ENCODE assay signal across 15 cellular contexts in genomic region chr20:18916886-18917785, GRCh38.
DNase-seq lines count a peak whose midpoint lies in the region; ATAC-seq and TF ChIP-seq lines count a peak whose summit lies in the region.
"Had no signal": no experiment of that assay in that cellular context is flagged by ENCODE, and none has a peak within 500 bp of the region (broad histone marks: within the 10 kb centered on the region; RNA-seq: fewer than 3 reads in every experiment).

No MANE protein-coding gene starts in this region.

- TF ChIP-seq POLR2A in transverse colon (IDR thresholded peaks at IDR 0.05): no peak

- in situ Hi-C loops in transverse colon (cut with MboI; ENCODE audit: low pct_ligation_motif_present in 1 of 4, low pct_unique_long_range_greater_than_20kb in 1 of 4, low sequenced_read_pairs in 3 of 4): loop anchor here in 1 of 4 donors (25.0 kb wide), 1 partner anchor 295 kb away; the partner anchor contains the start of gene SLC24A3

- no peaks in the 10 kb centered on the region for H3K36me3 Mint-ChIP-seq in stimulated activated memory B cell treated with anti-CD40 and anti-IgM and Interleukin-4, amounts not matched to agents 10 μg/mL and 1 μg/mL and 100 μg/mL, for 72 hours
- H3K36me3 Mint-ChIP-seq: CD8-positive, alpha-beta memory T cell had no signal

- no peak overlapping the region for H3K23ac ChIP-seq in mesendoderm (ENCODE audit: low read length)

- H3K27me3 ChIP-seq in ectodermal cell (ENCODE audit: control insufficient read depth, insufficient read depth, low read length, poor library complexity, severe bottlenecking) (no peaks in the 10 kb centered on the region), transverse colon (no peaks in the 10 kb centered on the region), BE2C (no peaks in the 10 kb centered on the region), mesendoderm (ENCODE audit: insufficient read depth, low read length, poor library complexity) (no peaks in the 10 kb centered on the region)
- H3K27me3 ChIP-seq: SJSA1 had no signal

- H3K4me1 ChIP-seq in ectodermal cell (ENCODE audit: control insufficient read depth, insufficient read depth, low read length) (no peaks in the 10 kb centered on the region), transverse colon (no peaks in the 10 kb centered on the region), BE2C (no peaks in the 10 kb centered on the region), mesendoderm (ENCODE audit: control insufficient read depth, low read depth, low read length) (no peaks in the 10 kb centered on the region)
- H3K4me1 ChIP-seq: SJSA1 had no signal

- TF ChIP-seq CTCF in transverse colon (IDR thresholded peaks at IDR 0.05) (no peak), BE2C (IDR thresholded peaks at IDR 0.05; ENCODE audit: low read depth, low read length) (no peak)

- H3K4ac ChIP-seq in mesendoderm (ENCODE audit: low read depth, low read length): no peak overlapping the region

- no peak overlapping the region for H4K8ac ChIP-seq in mesendoderm (ENCODE audit: low read depth, low read length)

- H3K79me2 ChIP-seq in mesendoderm (ENCODE audit: control insufficient read depth, insufficient read depth, low read length): no peaks in the 10 kb centered on the region

- H2AK5ac ChIP-seq in mesendoderm (ENCODE audit: low read length): no peak overlapping the region

- H3K27me3 Mint-ChIP-seq in stimulated activated memory B cell treated with anti-CD40 and anti-IgM and Interleukin-4, amounts not matched to agents 10 μg/mL and 1 μg/mL and 100 μg/mL, for 72 hours: peaks cover 2% of the 10 kb centered on the region

- ATAC-seq in stimulated activated memory B cell treated with anti-CD40 and anti-IgM and Interleukin-4, amounts not matched to agents 10 μg/mL and 1 μg/mL and 100 μg/mL, for 72 hours: peak; percentile 82

- H3K4me3 ChIP-seq in ectodermal cell (ENCODE audit: insufficient read depth, low read depth, low read length) (no peak overlapping the region), transverse colon (no peak overlapping the region), BE2C (ENCODE audit: low read depth, low read length) (no peak overlapping the region), mesendoderm (ENCODE audit: low read length) (no peak overlapping the region)
- H3K4me3 ChIP-seq: SJSA1 had no signal

- peak overlapping the region; percentile 64 for H3K27ac Mint-ChIP-seq in stimulated activated memory B cell treated with anti-CD40 and anti-IgM and Interleukin-4, amounts not matched to agents 10 μg/mL and 1 μg/mL and 100 μg/mL, for 72 hours
- H3K27ac Mint-ChIP-seq: CD8-positive, alpha-beta memory T cell; H9 had no signal

- H3K79me1 ChIP-seq in mesendoderm (ENCODE audit: low read length): no peaks in the 10 kb centered on the region

- H3K9me3 Mint-ChIP-seq in stimulated activated memory B cell treated with anti-CD40 and anti-IgM and Interleukin-4, amounts not matched to agents 10 μg/mL and 1 μg/mL and 100 μg/mL, for 72 hours: no peaks in the 10 kb centered on the region
- H3K9me3 Mint-ChIP-seq: H9 had no signal

- intact Hi-C loops in transverse colon (cut with DNase I; ENCODE audit: low total_unique reads): no loop called here

- H3K18ac ChIP-seq in mesendoderm (ENCODE audit: low read length): no peak overlapping the region

- H3K9me3 ChIP-seq in ectodermal cell (ENCODE audit: control insufficient read depth, low read length) (no peaks in the 10 kb centered on the region), transverse colon (no peaks in the 10 kb centered on the region), BE2C (no peaks in the 10 kb centered on the region)
- H3K9me3 ChIP-seq: SJSA1 had no signal

- H3K9ac ChIP-seq in mesendoderm (ENCODE audit: low read length): no peak overlapping the region

- H3K4me2 ChIP-seq in mesendoderm (ENCODE audit: low read length): no peak overlapping the region

- H2BK15ac ChIP-seq in mesendoderm (replicated peaks; ENCODE audit: low read depth): no peak overlapping the region

- no peak overlapping the region for H2BK5ac ChIP-seq in mesendoderm (ENCODE audit: low read length)

- no peaks in the 10 kb centered on the region for H3K4me1 Mint-ChIP-seq in stimulated activated memory B cell treated with anti-CD40 and anti-IgM and Interleukin-4, amounts not matched to agents 10 μg/mL and 1 μg/mL and 100 μg/mL, for 72 hours
- H3K4me1 Mint-ChIP-seq: CD8-positive, alpha-beta memory T cell had no signal

- no peak overlapping the region for H3K4me3 Mint-ChIP-seq in stimulated activated memory B cell treated with anti-CD40 and anti-IgM and Interleukin-4, amounts not matched to agents 10 μg/mL and 1 μg/mL and 100 μg/mL, for 72 hours
- H3K4me3 Mint-ChIP-seq: CD8-positive, alpha-beta memory T cell; H9 had no signal

- H3K36me3 ChIP-seq in ectodermal cell (ENCODE audit: control insufficient read depth, insufficient read depth, low read length): no peaks in the 10 kb centered on the region
- no peaks in the 10 kb centered on the region for H3K36me3 ChIP-seq in transverse colon
- no peaks in the 10 kb centered on the region for H3K36me3 ChIP-seq in BE2C
- H3K36me3 ChIP-seq in mesendoderm (ENCODE audit: control insufficient read depth, insufficient read depth, low read length): no peaks in the 10 kb centered on the region
- H3K36me3 ChIP-seq: SJSA1 had no signal

- no peak overlapping the region for H2BK120ac ChIP-seq in mesendoderm (ENCODE audit: low read depth, low read length)

- H3K27ac ChIP-seq in ectodermal cell (ENCODE audit: insufficient read depth, low read depth, low read length, poor library complexity, severe bottlenecking) (peak overlapping the region; percentile 19), transverse colon (no peak overlapping the region), mesendoderm (ENCODE audit: low read depth, low read length) (no peak overlapping the region)
- H3K27ac ChIP-seq: RWPE1, SJSA1 had no signal

- no peak overlapping the region for H4K5ac ChIP-seq in mesendoderm (ENCODE audit: low read length)

- H3K56ac ChIP-seq in mesendoderm (ENCODE audit: low read length): no peak overlapping the region

- WGBS in ectodermal cell, 2 experiments: 93 to 96% methylated on average over 6 to 7 of the region's 7 CpGs
- 80 to 89% methylated on average over 7 of the region's 7 CpGs for WGBS in transverse colon (ENCODE audit: low coverage in 1 of 2), 2 donors
- no CpG with 5 or more reads among the region's 7 CpGs for WGBS in mesendoderm (ENCODE audit: extremely low coverage, insufficient coverage, low lambda C conversion rate)

- no peak for TF ChIP-seq EP300 in transverse colon (IDR thresholded peaks at IDR 0.05; ENCODE audit: low read depth)

- DNase-seq in Daoy (ENCODE audit: low read depth) (peak; percentile 22), M059J (ENCODE audit: low read depth) (peak; percentile 44), transverse colon (no peak), BE2C (no peak), mesendoderm (no peak)
- DNase-seq: CD8-positive, alpha-beta memory T cell; H9; Kasumi-1; NCI-H187 treated with DMSO at 0.1 percent for 48 hours; NCI-H2171; NCI-H446 treated with DMSO at 0.1 percent for 48 hours had no signal

Comparison
In these comparisons a context has a peak if more than half of its experiments do, and no peak if none do; other contexts are left out.
1. DNase-seq: peak in Daoy (single experiment) and M059J (single experiment); none in transverse colon (single experiment), BE2C (single experiment) and mesendoderm (single experiment).